In genomic region chr4:134215636-134216340, GRCh38 we compare ENCODE assay signal across 1 cellular context.
TF ChIP-seq lines count a peak whose summit lies in the region.

No MANE protein-coding gene starts in this region.

TF ChIP-seq in GM23338, 12 proteins besides CTCF, POLR2A, EP300 and RAD21 (continued from another document):
- no peak for TF ChIP-seq ETS1 (IDR thresholded peaks at IDR 0.05)
- no peak for TF ChIP-seq EZH2phosphoT487 (IDR thresholded peaks at IDR 0.05; ENCODE audit: unreplicated experiment)
- no peak for TF ChIP-seq ZNF331 (CRISPR knock-in tag; IDR thresholded peaks at IDR 0.05; ENCODE audit: low read depth)
- TF ChIP-seq NANOG (IDR thresholded peaks at IDR 0.05; ENCODE audit: borderline replicate concordance), result no peak
- no peak for TF ChIP-seq JUNB (IDR thresholded peaks at IDR 0.05; ENCODE audit: unreplicated experiment)
